Comparison of ENCODE assay signal across 14 cellular contexts in the genomic region with DNA sequence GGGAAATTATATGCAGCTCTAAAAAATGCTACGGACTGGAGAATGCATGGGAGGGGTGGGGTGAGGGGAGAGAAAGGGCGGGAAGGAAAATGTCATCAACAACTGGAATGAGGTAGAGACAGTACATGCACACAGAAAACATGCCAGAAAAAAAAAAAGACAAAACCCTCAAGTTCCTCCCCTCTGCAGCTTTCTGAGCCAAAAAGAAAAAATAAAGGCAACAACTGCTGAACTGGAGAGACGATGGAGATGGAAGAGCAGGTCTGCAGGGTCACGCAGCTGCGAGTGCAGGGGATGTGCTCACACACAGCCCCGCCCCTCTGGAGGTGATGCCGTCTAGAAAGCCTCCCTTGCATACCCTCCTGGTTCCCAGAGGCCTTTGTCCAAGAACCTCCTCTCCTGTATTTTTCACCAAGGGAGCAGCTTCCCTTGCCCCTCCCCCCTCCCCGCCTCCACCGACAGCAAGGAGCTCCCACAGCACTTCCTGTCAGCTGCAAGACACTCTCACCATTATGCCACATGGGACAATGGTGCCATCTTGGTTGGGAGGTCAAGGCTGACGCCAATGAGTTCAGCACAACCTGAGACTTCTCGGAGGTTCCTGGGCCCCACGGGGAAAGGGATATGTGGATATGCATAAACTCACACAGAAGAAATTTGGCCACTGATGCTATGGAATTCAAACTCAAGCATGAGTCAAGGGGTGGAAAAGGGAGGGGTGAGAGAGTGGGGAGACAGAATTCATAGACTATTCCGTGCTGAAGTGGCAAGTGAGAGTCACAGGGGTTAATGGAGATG.
DNase-seq lines count a peak whose midpoint lies in the region; ATAC-seq and TF ChIP-seq lines count a peak whose summit lies in the region.
"Had no signal": no experiment of that assay in that cellular context is flagged by ENCODE, and none has a peak within 500 bp of the region (broad histone marks: within the 10 kb centered on the region; RNA-seq: fewer than 3 reads in every experiment).

No MANE protein-coding gene starts in this region.

- H3K27ac ChIP-seq in neuronal stem cell (replicated peaks; ENCODE audit: low read length) (no peak overlapping the region), spleen (no peak overlapping the region)
- H3K27ac ChIP-seq: epithelial cell of prostate, thoracic aorta, WERI-Rb-1 had no signal

- H4K8ac ChIP-seq in neuronal stem cell (ENCODE audit: low read depth, low read length) = peak overlapping the region; percentile 49

- peaks cover 0 to 7% of the 10 kb centered on the region in 2 donors for H3K9me3 ChIP-seq in neuronal stem cell (replicated peaks in 1 of 2; ENCODE audit: control insufficient read depth in 2 of 2, insufficient read depth in 1 of 2, low read depth in 1 of 2, low read length in 2 of 2)
- no peaks in the 10 kb centered on the region for H3K9me3 ChIP-seq in spleen
- H3K9me3 ChIP-seq: thoracic aorta had no signal

- H4K91ac ChIP-seq in neuronal stem cell (ENCODE audit: low read depth, low read length, poor library complexity) = no peak overlapping the region

- no peak overlapping the region for H3K9ac ChIP-seq in neuronal stem cell (ENCODE audit: low read depth, low read length, poor library complexity)

- H3K4me1 Mint-ChIP-seq in T-cell = peaks cover 0 to 2% (median 0%) of the 10 kb centered on the region in 3 donors
- peaks cover 0 to 4% (median 0%) of the 10 kb centered on the region in 4 donors for H3K4me1 Mint-ChIP-seq in naive thymus-derived CD8-positive, alpha-beta T cell

- H3K9me3 Mint-ChIP-seq in T-cell = no peaks in the 10 kb centered on the region
- no peaks in the 10 kb centered on the region for H3K9me3 Mint-ChIP-seq in naive thymus-derived CD8-positive, alpha-beta T cell

- H2AK5ac ChIP-seq in neuronal stem cell (ENCODE audit: low read depth, low read length) = no peak overlapping the region

- no peak overlapping the region for H2BK12ac ChIP-seq in neuronal stem cell (ENCODE audit: low read length)

- no peak overlapping the region for H3K4me3 Mint-ChIP-seq in T-cell
- H3K4me3 Mint-ChIP-seq in naive thymus-derived CD8-positive, alpha-beta T cell = no peak overlapping the region
- H3K4me3 Mint-ChIP-seq: CD4-positive, CD25-positive, alpha-beta regulatory T cell had no signal

- DNase-seq in AG09319 (ENCODE audit: extremely low read depth, low read depth) (peak; percentile 23), M059J (ENCODE audit: low read depth) (peak; percentile 50), fibroblast of pulmonary artery (ENCODE audit: low read depth) (peak; percentile 82), neuronal stem cell (ENCODE audit: low spot score) (no peak), T-cell (no peak), spleen (no peak)
- no peak for DNase-seq in naive thymus-derived CD8-positive, alpha-beta T cell
- DNase-seq: CD4-positive, CD25-positive, alpha-beta regulatory T cell; Karpas-422; stimulated activated CD4-positive, alpha-beta T cell treated with anti-CD3 and anti-CD28 coated beads, Interleukin-4, amount 100 ng/mL, for 4 hours; WERI-Rb-1 had no signal

- WGBS in neuronal stem cell (ENCODE audit: extremely low coverage in 2 of 2, insufficient read length in 2 of 2, insufficient replicate concordance in 1 of 2), 2 donors = no CpG with 5 or more reads among the region's 13 CpGs
- 52 to 70% (median 68%) methylated on average over 13 of the region's 13 CpGs for WGBS in spleen, 5 donors

- TF ChIP-seq CTCF in AG09319 (IDR thresholded peaks at IDR 0.05; ENCODE audit: low read depth, low read length) (no peak), fibroblast of pulmonary artery (IDR thresholded peaks at IDR 0.05; ENCODE audit: low read length, missing control alignments) (no peak), spleen (IDR thresholded peaks at IDR 0.05 in 8 of 11, conservative IDR thresholded peaks at IDR 0.05 in 3 of 11) (no peak)

- H3K27ac Mint-ChIP-seq in T-cell = no peak overlapping the region
- no peak overlapping the region for H3K27ac Mint-ChIP-seq in naive thymus-derived CD8-positive, alpha-beta T cell

- no peak overlapping the region for H3K4me3 ChIP-seq in fibroblast of pulmonary artery (replicated peaks; ENCODE audit: low read depth, low read length)
- H3K4me3 ChIP-seq in neuronal stem cell (ENCODE audit: low read length in 2 of 2) = no peak overlapping the region
- no peak overlapping the region for H3K4me3 ChIP-seq in spleen
- H3K4me3 ChIP-seq: thoracic aorta had no signal

- H3K4me1 ChIP-seq in neuronal stem cell (ENCODE audit: control insufficient read depth in 2 of 2, insufficient read depth in 1 of 2, low read depth in 1 of 2, low read length in 2 of 2) (peaks cover 10 to 20% of the 10 kb centered on the region in 2 donors), spleen (peaks cover 0 to 3% (median 0%) of the 10 kb centered on the region in 6 donors)

- no peaks in the 10 kb centered on the region for H3K79me1 ChIP-seq in neuronal stem cell (ENCODE audit: low read depth, low read length)

- no peak overlapping the region for H2BK5ac ChIP-seq in neuronal stem cell (ENCODE audit: low read length)

- peak overlapping the region; percentile 96 for H2AFZ ChIP-seq in neuronal stem cell (ENCODE audit: low read length)

- CTCF ChIA-PET in T-cell (lab: Charles Lee) = interaction anchor here in 1 of 2 donors (1.2 kb wide), 1 partner anchor 8 kb away, joined by 6 read pairs; no protein-coding TSS in a partner anchor

- no peaks in the 10 kb centered on the region for H3K27me3 Mint-ChIP-seq in T-cell
- no peaks in the 10 kb centered on the region for H3K27me3 Mint-ChIP-seq in naive thymus-derived CD8-positive, alpha-beta T cell

- H3K36me3 ChIP-seq in neuronal stem cell (replicated peaks in 1 of 2; ENCODE audit: control insufficient read depth in 2 of 2, insufficient read depth in 2 of 2, low read length in 2 of 2) (no peaks in the 10 kb centered on the region), spleen (no peaks in the 10 kb centered on the region)
- H3K36me3 ChIP-seq: thoracic aorta, WERI-Rb-1 had no signal

- no peaks in the 10 kb centered on the region for H3K36me3 Mint-ChIP-seq in T-cell
- peaks cover 0 to 4% (median 0%) of the 10 kb centered on the region in 3 donors for H3K36me3 Mint-ChIP-seq in naive thymus-derived CD8-positive, alpha-beta T cell

- no peak overlapping the region for H3K4ac ChIP-seq in neuronal stem cell (ENCODE audit: low read length)

- H3K14ac ChIP-seq in neuronal stem cell (ENCODE audit: low read length) = no peak overlapping the region

- H2BK120ac ChIP-seq in neuronal stem cell (ENCODE audit: low read depth, low read length) = no peak overlapping the region

- TF ChIP-seq POLR2A in spleen (IDR thresholded peaks at IDR 0.05) = no peak

- H3K18ac ChIP-seq in neuronal stem cell (ENCODE audit: low read length) = peak overlapping the region; percentile 88

- no peak overlapping the region for H3K23ac ChIP-seq in neuronal stem cell (ENCODE audit: low read depth, low read length, poor library complexity)

- ATAC-seq in HG02973 (IDR thresholded peaks at IDR 0.05; ENCODE audit: unreplicated experiment) = no peak
- ATAC-seq in T-cell (replicated peaks in 1 of 4) = no peak
- no peak for ATAC-seq in naive thymus-derived CD8-positive, alpha-beta T cell

- intact Hi-C loops in spleen (cut with DNase I; ENCODE audit: low total_unique reads) = no loop called here

- no peak overlapping the region for H2BK15ac ChIP-seq in neuronal stem cell (ENCODE audit: low read length)

- no peak overlapping the region for H3K4me2 ChIP-seq in neuronal stem cell (ENCODE audit: insufficient read depth, low read length, poor library complexity, severe bottlenecking)

- H3K27me3 ChIP-seq in neuronal stem cell (ENCODE audit: control insufficient read depth in 3 of 3, insufficient read depth in 3 of 3, low read depth in 1 of 3, low read length in 3 of 3) (peaks cover 0 to 2% (median 0%) of the 10 kb centered on the region in 3 experiments), spleen (replicated peaks in 1 of 7) (peaks cover 0 to 4% (median 0%) of the 10 kb centered on the region in 7 donors)

- POLR2A ChIA-PET in T-cell (lab: Charles Lee) = no interaction called here
- POLR2A ChIA-PET in naive thymus-derived CD8-positive, alpha-beta T cell (lab: Charles Lee) = interaction anchor here (0.6 to 0.8 kb wide), 2 partner anchors 8 to 204 kb away, joined by 3 read pairs; no protein-coding TSS in a partner anchor

Comparison
In these comparisons a context has a peak if more than half of its experiments do, and no peak if none do; other contexts are left out.
1. DNase-seq: peak in AG09319 (single experiment), M059J (single experiment) and fibroblast of pulmonary artery (single experiment); none in neuronal stem cell (single experiment), T-cell (0 of 34), spleen (single experiment) and naive thymus-derived CD8-positive, alpha-beta T cell (0 of 10).